In the genomic region with DNA sequence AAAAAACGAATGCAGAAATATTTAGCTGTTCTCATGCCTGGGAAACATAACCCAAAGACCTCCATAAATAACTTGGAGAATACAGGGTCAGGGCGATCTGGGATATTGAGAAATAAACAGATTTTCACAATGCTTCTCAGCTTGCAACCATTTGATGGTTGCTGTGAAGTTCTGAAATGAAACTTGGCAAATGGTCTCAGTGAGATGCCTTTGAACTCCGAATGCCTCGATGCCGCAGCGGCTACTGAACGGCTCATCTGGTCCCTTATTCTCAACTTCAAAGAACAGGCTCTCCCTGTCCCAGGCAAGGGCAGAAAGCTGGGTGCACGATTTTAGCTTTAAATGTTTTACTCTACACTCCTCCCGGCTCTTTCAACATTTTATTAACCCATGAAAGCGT, we compare ENCODE assay signal across 18 cellular contexts.
DNase-seq lines count a peak whose midpoint lies in the region; ATAC-seq and TF ChIP-seq lines count a peak whose summit lies in the region.
"Had no signal": no experiment of that assay in that cellular context is flagged by ENCODE, and none has a peak within 500 bp of the region (broad histone marks: within the 10 kb centered on the region; RNA-seq: fewer than 3 reads in every experiment).

No MANE protein-coding gene starts in this region.

- no peaks in the 10 kb centered on the region for H3K9me3 ChIP-seq in skeletal muscle tissue (ENCODE audit: control insufficient read depth in 3 of 3, low read length in 3 of 3)

- DNase-seq in CD14-positive monocyte (ENCODE audit: low spot score) (no peak), brain microvascular endothelial cell (peak; percentile 26), left lobe of liver (ENCODE audit: low spot score) (no peak), ACHN (no peak)
- no peak for DNase-seq in stimulated activated CD4-positive, alpha-beta T cell treated with anti-CD3 and anti-CD28 coated beads, Interleukin-4, amount 100 ng/mL, for 4 hours
- no peak for DNase-seq in activated naive CD4-positive, alpha-beta T cell treated with anti-CD3 and anti-CD28 coated beads, Interleukin-2, amount 50 U/mL, for 72 hours (ENCODE audit: low spot score in 2 of 2)
- DNase-seq in activated CD8-positive, alpha-beta memory T cell treated with anti-CD3 and anti-CD28 coated beads for 24 hours: no peak
- DNase-seq: activated CD4-positive, alpha-beta T cell treated with anti-CD3 and anti-CD28 coated beads for 48 hours; CD4-positive, alpha-beta T cell; cerebellar nuclear complex; islet precursor cell; naive thymus-derived CD8-positive, alpha-beta T cell; NCI-H1048; NCI-H446; PC-3; stimulated activated CD8-positive, alpha-beta memory T cell treated with anti-CD3 and anti-CD28 coated beads, Interleukin-4, amount 100 ng/mL, for 48 hours; T-helper 1 cell had no signal

- H3K27ac ChIP-seq in brain microvascular endothelial cell (no peak overlapping the region), skeletal muscle tissue (ENCODE audit: low read depth, low read length) (no peak overlapping the region)

- no peak overlapping the region for H3K4me3 ChIP-seq in brain microvascular endothelial cell (ENCODE audit: low read depth, low read length)
- peak overlapping the region in 2 of 3 donors; percentile 3 to 42 for H3K4me3 ChIP-seq in skeletal muscle tissue (ENCODE audit: low read length in 3 of 3)

- H3K27ac Mint-ChIP-seq in CD14-positive monocyte: peak overlapping the region in 6 of 7 donors; percentile 3 to 88 (median 70)
- no peak overlapping the region for H3K27ac Mint-ChIP-seq in activated naive CD4-positive, alpha-beta T cell treated with anti-CD3 and anti-CD28 coated beads, Interleukin-2, amount 50 U/mL, for 72 hours
- H3K27ac Mint-ChIP-seq: CD4-positive, alpha-beta T cell; naive thymus-derived CD8-positive, alpha-beta T cell had no signal

- peak; percentile 83 for ATAC-seq in left lobe of liver
- no peak for ATAC-seq in activated naive CD4-positive, alpha-beta T cell treated with anti-CD3 and anti-CD28 coated beads, Interleukin-2, amount 50 U/mL, for 72 hours
- ATAC-seq: naive thymus-derived CD8-positive, alpha-beta T cell; PC-3 had no signal

- intact Hi-C loops in CD14-positive monocyte (cut with micrococcal nuclease): no loop called here

- in situ Hi-C loops in brain microvascular endothelial cell (cut with HindIII; ENCODE audit: low pct_ligation_motif_present, low sequenced_read_pairs) (no loop called here), ACHN (cut with HindIII; ENCODE audit: low pct_ligation_motif_present, low pct_unique_long_range_greater_than_20kb, low sequenced_read_pairs) (no loop called here)

- H3K4me1 Mint-ChIP-seq in CD14-positive monocyte: peaks cover 42% of the 10 kb centered on the region

- H3K9me3 Mint-ChIP-seq in CD14-positive monocyte: no peaks in the 10 kb centered on the region
- no peaks in the 10 kb centered on the region for H3K9me3 Mint-ChIP-seq in activated naive CD4-positive, alpha-beta T cell treated with anti-CD3 and anti-CD28 coated beads, Interleukin-2, amount 50 U/mL, for 72 hours
- H3K9me3 Mint-ChIP-seq: CD4-positive, alpha-beta T cell; naive thymus-derived CD8-positive, alpha-beta T cell had no signal

- peaks cover 10 to 25% (median 14%) of the 10 kb centered on the region in 3 donors for H3K4me1 ChIP-seq in skeletal muscle tissue (ENCODE audit: control insufficient read depth in 3 of 3, insufficient read depth in 3 of 3, low read length in 3 of 3)

- no peak for TF ChIP-seq CTCF in CD14-positive monocyte (IDR thresholded peaks at IDR 0.05)
- TF ChIP-seq CTCF in brain microvascular endothelial cell (IDR thresholded peaks at IDR 0.05; ENCODE audit: low read depth, low read length, missing control alignments): no peak

- H3K27me3 Mint-ChIP-seq in CD14-positive monocyte (ENCODE audit: low read depth in 3 of 3): peaks cover 0 to 2% (median 0%) of the 10 kb centered on the region in 3 donors
- H3K27me3 Mint-ChIP-seq: CD4-positive, alpha-beta T cell; naive thymus-derived CD8-positive, alpha-beta T cell had no signal

- no peaks in the 10 kb centered on the region for H3K36me3 ChIP-seq in brain microvascular endothelial cell (replicated peaks)
- peaks cover 0 to 2% (median 0%) of the 10 kb centered on the region in 3 donors for H3K36me3 ChIP-seq in skeletal muscle tissue (ENCODE audit: control insufficient read depth in 3 of 3, insufficient read depth in 3 of 3, low read length in 3 of 3)

- peak overlapping the region in 1 of 2 donors; percentile 16 for H3K4me3 Mint-ChIP-seq in CD14-positive monocyte
- H3K4me3 Mint-ChIP-seq: CD4-positive, alpha-beta T cell; naive thymus-derived CD8-positive, alpha-beta T cell had no signal

- H3K36me3 Mint-ChIP-seq in CD14-positive monocyte: peaks cover 14 to 37% of the 10 kb centered on the region in 2 donors
- H3K36me3 Mint-ChIP-seq in activated naive CD4-positive, alpha-beta T cell treated with anti-CD3 and anti-CD28 coated beads, Interleukin-2, amount 50 U/mL, for 72 hours: no peaks in the 10 kb centered on the region

- H3K9ac ChIP-seq in skeletal muscle tissue (ENCODE audit: low read depth in 1 of 3, low read length in 3 of 3): peak overlapping the region in 1 of 3 donors; percentile 7

- H3K27me3 ChIP-seq in brain microvascular endothelial cell (replicated peaks) (no peaks in the 10 kb centered on the region), skeletal muscle tissue (ENCODE audit: control insufficient read depth in 3 of 3, insufficient read depth in 3 of 3, low read length in 3 of 3) (no peaks in the 10 kb centered on the region)

Comparison
In these comparisons a context has a peak if more than half of its experiments do, and no peak if none do; other contexts are left out.
1. H3K27ac Mint-ChIP-seq: peak in CD14-positive monocyte (6 of 7); none in activated naive CD4-positive, alpha-beta T cell treated with anti-CD3 and anti-CD28 coated beads, Interleukin-2, amount 50 U/mL, for 72 hours (0 of 2).